In the genomic region with DNA sequence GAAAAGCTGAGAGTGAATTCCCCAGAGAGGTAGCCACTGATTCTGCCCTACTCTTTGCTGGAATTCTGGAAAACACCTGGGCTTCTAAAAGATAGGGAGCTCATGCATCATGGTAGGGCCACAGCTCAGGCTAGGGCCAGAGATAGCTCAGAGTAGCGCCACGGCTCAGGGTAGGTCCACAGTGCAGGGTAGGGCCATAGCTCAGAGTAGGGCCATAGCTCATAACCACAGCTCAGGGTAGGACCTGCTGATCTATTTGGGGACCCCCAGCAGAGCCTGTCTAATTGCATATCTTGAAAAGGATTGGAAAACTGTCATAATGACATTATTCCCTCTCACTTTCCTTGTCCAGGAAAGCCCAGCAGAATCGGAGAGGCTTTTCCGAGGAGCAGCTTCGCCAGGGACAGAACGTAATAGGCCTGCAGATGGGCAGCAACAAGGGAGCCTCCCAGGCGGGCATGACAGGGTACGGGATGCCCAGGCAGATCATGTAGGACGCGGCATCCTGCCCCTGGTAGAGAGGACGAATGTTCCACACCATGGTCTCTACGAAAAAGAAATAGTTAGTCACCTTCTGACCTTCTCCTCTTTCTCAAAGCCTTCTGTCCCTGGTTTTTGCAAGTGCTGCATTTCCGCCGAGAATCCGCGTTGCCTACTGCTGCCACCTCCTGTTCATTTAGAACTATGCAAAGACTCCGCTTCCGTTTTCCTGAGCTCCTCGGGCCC, we compare ENCODE assay signal across 8 cellular contexts. TPM values are rescaled to one million over a fixed set of nuclear protein-coding genes. Genes with fewer than 3 reads are reported as not detected.
DNase-seq lines count a peak whose midpoint lies in the region; ATAC-seq and TF ChIP-seq lines count a peak whose summit lies in the region.

No MANE protein-coding gene starts in this region.

- no peaks in the 10 kb centered on the region for H3K79me2 ChIP-seq in SK-N-SH (ENCODE audit: insufficient read depth)

- DNase-seq in AG04449 (ENCODE audit: low read depth, low spot score) (peak; percentile 23), SK-N-SH (peak; percentile 48), head of caudate nucleus (peak; percentile 53 to 86 (median 72)), progenitor cell of endocrine pancreas (ENCODE audit: low spot score, unreplicated experiment) (peak; percentile 26), NCI-H345 treated with DMSO at 0.1 percent for 48 hours (lab: John Stamatoyannopoulos, UW; ENCODE audit: unreplicated experiment) (no peak)
- DNase-seq in activated naive CD8-positive, alpha-beta T cell treated with anti-CD3 and anti-CD28 coated beads, Interleukin-2, amount 10 ng/mL, durations not matched to agents 7 days and 5 days = peak; percentile 52

- peak; percentile 50 for ATAC-seq in GM18520 (IDR thresholded peaks at IDR 0.05; ENCODE audit: unreplicated experiment)
- peak; percentile 68 for ATAC-seq in HG03103 (IDR thresholded peaks at IDR 0.05; ENCODE audit: low read depth, unreplicated experiment)
- peak; percentile 74 for ATAC-seq in activated naive CD8-positive, alpha-beta T cell treated with anti-CD3 and anti-CD28 coated beads, Interleukin-2, amount 10 ng/mL, durations not matched to agents 7 days and 5 days (ENCODE audit: low read depth)

- H3K4me3 ChIP-seq in AG04449 (ENCODE audit: low read depth, low read length) = no peak overlapping the region
- H3K4me3 ChIP-seq in SK-N-SH (ENCODE audit: low read depth in 2 of 2, low read length in 1 of 2) = no peak overlapping the region

- H3K4me1 ChIP-seq in SK-N-SH (ENCODE audit: control insufficient read depth in 1 of 2, insufficient read depth in 2 of 2, low read depth in 1 of 2, low read length in 1 of 2) = peaks cover 3 to 8% of the 10 kb centered on the region in 2 experiments; a peak in 2 of 4 replicates

- H3K9ac ChIP-seq in SK-N-SH = no peak overlapping the region

- peak; percentile 70 for TF ChIP-seq CTCF in AG04449 (IDR thresholded peaks at IDR 0.05; ENCODE audit: insufficient read depth, low read length, missing control alignments)
- TF ChIP-seq CTCF in SK-N-SH (IDR thresholded peaks at IDR 0.05) = peak; percentile 66
- TF ChIP-seq CTCF in progenitor cell of endocrine pancreas (IDR thresholded peaks at IDR 0.05; ENCODE audit: unreplicated experiment) = peak; percentile 74

- H3K4me3 Mint-ChIP-seq in activated naive CD8-positive, alpha-beta T cell treated with anti-CD3 and anti-CD28 coated beads, Interleukin-2, amount 10 ng/mL, durations not matched to agents 7 days and 5 days = no peak overlapping the region
- H3K4me3 Mint-ChIP-seq in progenitor cell of endocrine pancreas (ENCODE audit: low read depth) = no peak overlapping the region

- no peak overlapping the region for H2AFZ ChIP-seq in SK-N-SH (ENCODE audit: low read depth)

- CTCF ChIA-PET in AG04449 (lab: Yijun Ruan, JAX) (interaction anchor here (0.5 to 11.5 kb wide), 52 partner anchors 11 to 439 kb away, joined by 3 to 219 read pairs (median 6); a partner anchor contains a TSS), SK-N-SH (lab: Yijun Ruan, JAX) (interaction anchor here (0.5 to 7.3 kb wide), 36 partner anchors 9 to 906 kb away, joined by 3 to 165 read pairs (median 5); a partner anchor contains a TSS)

- 57% methylated on average over 17 of the region's 19 CpGs for WGBS in SK-N-SH (ENCODE audit: low lambda C conversion rate)

- POLR2A ChIA-PET in AG04449 (lab: Yijun Ruan, JAX) (no interaction called here), SK-N-SH (lab: Yijun Ruan, JAX) (interaction anchor here (0.7 to 2.0 kb wide), 3 partner anchors 10 to 14 kb away, joined by 3 to 11 read pairs (median 3); a partner anchor contains a TSS)
- POLR2A ChIA-PET in activated naive CD8-positive, alpha-beta T cell treated with anti-CD3 and anti-CD28 coated beads, Interleukin-2, amount 10 ng/mL, durations not matched to agents 7 days and 5 days (lab: Charles Lee) = interaction anchor here (1.0 kb wide), 1 partner anchor 24 kb away, joined by 3 read pairs; no protein-coding TSS in a partner anchor

- H3K9me2 ChIP-seq in SK-N-SH = no peaks in the 10 kb centered on the region

- H3K27me3 Mint-ChIP-seq in activated naive CD8-positive, alpha-beta T cell treated with anti-CD3 and anti-CD28 coated beads, Interleukin-2, amount 10 ng/mL, durations not matched to agents 7 days and 5 days = no peaks in the 10 kb centered on the region
- no peaks in the 10 kb centered on the region for H3K27me3 Mint-ChIP-seq in progenitor cell of endocrine pancreas

- H3K27me3 ChIP-seq in SK-N-SH (ENCODE audit: insufficient read depth) = no peaks in the 10 kb centered on the region

- H3K9me3 Mint-ChIP-seq in activated naive CD8-positive, alpha-beta T cell treated with anti-CD3 and anti-CD28 coated beads, Interleukin-2, amount 10 ng/mL, durations not matched to agents 7 days and 5 days = no peaks in the 10 kb centered on the region
- H3K9me3 Mint-ChIP-seq in progenitor cell of endocrine pancreas (ENCODE audit: low read depth) = no peaks in the 10 kb centered on the region

- H3K9me3 ChIP-seq in SK-N-SH = no peaks in the 10 kb centered on the region

- H3K27ac ChIP-seq in SK-N-SH (ENCODE audit: low read depth in 2 of 2, low read length in 1 of 2) = no peak overlapping the region

- TF ChIP-seq RAD21 in SK-N-SH (IDR thresholded peaks at IDR 0.05; ENCODE audit: low read length) = peak; percentile 81

- H3F3A ChIP-seq in SK-N-SH (replicated peaks; ENCODE audit: insufficient read depth) = no peaks in the 10 kb centered on the region

- TF ChIP-seq EP300 in SK-N-SH (IDR thresholded peaks at IDR 0.05; ENCODE audit: borderline replicate concordance in 1 of 2, low read depth in 1 of 2, low read length in 1 of 2) = no peak

- H3K36me3 ChIP-seq in SK-N-SH (replicated peaks in 1 of 2; ENCODE audit: control insufficient read depth in 1 of 2, insufficient read depth in 2 of 2, low read length in 1 of 2) = peaks cover 0 to 20% of the 10 kb centered on the region in 2 experiments

- intact Hi-C loops in head of caudate nucleus (cut with DNase I) = no loop called here

- peaks cover 3% of the 10 kb centered on the region for H3K4me1 Mint-ChIP-seq in activated naive CD8-positive, alpha-beta T cell treated with anti-CD3 and anti-CD28 coated beads, Interleukin-2, amount 10 ng/mL, durations not matched to agents 7 days and 5 days
- H3K4me1 Mint-ChIP-seq in progenitor cell of endocrine pancreas (ENCODE audit: low read depth) = peaks cover 2% of the 10 kb centered on the region

- no peak overlapping the region for H3K4me2 ChIP-seq in SK-N-SH

- no peaks in the 10 kb centered on the region for H3K36me3 Mint-ChIP-seq in activated naive CD8-positive, alpha-beta T cell treated with anti-CD3 and anti-CD28 coated beads, Interleukin-2, amount 10 ng/mL, durations not matched to agents 7 days and 5 days
- no peaks in the 10 kb centered on the region for H3K36me3 Mint-ChIP-seq in progenitor cell of endocrine pancreas (ENCODE audit: insufficient read depth)

- H4K20me1 ChIP-seq in SK-N-SH (ENCODE audit: insufficient read depth) = no peaks in the 10 kb centered on the region

- no peak overlapping the region for H3K27ac Mint-ChIP-seq in activated naive CD8-positive, alpha-beta T cell treated with anti-CD3 and anti-CD28 coated beads, Interleukin-2, amount 10 ng/mL, durations not matched to agents 7 days and 5 days
- H3K27ac Mint-ChIP-seq in progenitor cell of endocrine pancreas = no peak overlapping the region

TF ChIP-seq in SK-N-SH, 30 proteins besides CTCF, POLR2A, EP300 and RAD21 (continues in another document):
- TF ChIP-seq EZH2phosphoT487 (IDR thresholded peaks at IDR 0.05; ENCODE audit: borderline replicate concordance, low read depth) (no peak), GABPA (IDR thresholded peaks at IDR 0.05; ENCODE audit: low read depth) (no peak), SMC3 (IDR thresholded peaks at IDR 0.05; ENCODE audit: low read depth, low read length) (peak; percentile 70), ELF1 (IDR thresholded peaks at IDR 0.05) (no peak), MXI1 (IDR thresholded peaks at IDR 0.05; ENCODE audit: low read depth, low read length) (no peak), TEAD4 (IDR thresholded peaks at IDR 0.05; ENCODE audit: borderline replicate concordance, insufficient read depth) (no peak), TAF1 (IDR thresholded peaks at IDR 0.05; ENCODE audit: borderline replicate concordance, low read depth, low read length) (no peak), FOXM1 (IDR thresholded peaks at IDR 0.05; ENCODE audit: low read depth) (no peak), NRF1 (IDR thresholded peaks at IDR 0.05; ENCODE audit: low read depth, low read length) (no peak), FOXJ3 (CRISPR knock-in tag; IDR thresholded peaks at IDR 0.05) (no peak)

RNA-seq across cellular contexts. Expression of a gene that starts 14.5 kb away (rescaled TPM):
- polyA plus RNA-seq in SK-N-SH (2012; rRNA removed) = 19.6 and 24.2 TPM in 2 replicates
- 17.9 and 22.6 TPM in 2 replicates for polyA plus RNA-seq in SK-N-SH (2012; cell fraction: cytosol; rRNA removed)
- polyA plus RNA-seq in SK-N-SH (2012; cell fraction: nucleus; rRNA removed) = 16.1 and 16.2 TPM in 2 replicates
- not detected for total RNA-seq in activated naive CD8-positive, alpha-beta T cell treated with anti-CD3 and anti-CD28 coated beads, Interleukin-2, amount 10 ng/mL, durations not matched to agents 7 days and 5 days
- total RNA-seq in progenitor cell of endocrine pancreas = 7.4 and 9.0 TPM in 2 replicates

RNA-seq across cellular contexts. Expression of a gene that starts 21.3 kb away (rescaled TPM):
- 0.02 and 0.03 TPM in 2 replicates for polyA plus RNA-seq in SK-N-SH (2012; rRNA removed)
- polyA plus RNA-seq in SK-N-SH (2012; cell fraction: cytosol; rRNA removed) = 0.01 TPM in 2 replicates
- polyA plus RNA-seq in SK-N-SH (2012; cell fraction: nucleus; rRNA removed) = not detected in 2 replicates
- not detected for total RNA-seq in activated naive CD8-positive, alpha-beta T cell treated with anti-CD3 and anti-CD28 coated beads, Interleukin-2, amount 10 ng/mL, durations not matched to agents 7 days and 5 days
- total RNA-seq in progenitor cell of endocrine pancreas = not detected in 2 replicates

RNA-seq across cellular contexts. Expression of a gene that starts 34.4 kb away (rescaled TPM):
- polyA plus RNA-seq in SK-N-SH (2012; rRNA removed) = 14.8 and 18.3 TPM in 2 replicates
- polyA plus RNA-seq in SK-N-SH (2012; cell fraction: cytosol; rRNA removed) = 21.0 and 22.0 TPM in 2 replicates
- 6.4 and 16.8 TPM in 2 replicates for polyA plus RNA-seq in SK-N-SH (2012; cell fraction: nucleus; rRNA removed)
- total RNA-seq in activated naive CD8-positive, alpha-beta T cell treated with anti-CD3 and anti-CD28 coated beads, Interleukin-2, amount 10 ng/mL, durations not matched to agents 7 days and 5 days = 10 to 100 TPM; 39.4 to 40.4 TPM
- 29.2 and 31.9 TPM in 2 replicates for total RNA-seq in progenitor cell of endocrine pancreas
